In the genomic region with DNA sequence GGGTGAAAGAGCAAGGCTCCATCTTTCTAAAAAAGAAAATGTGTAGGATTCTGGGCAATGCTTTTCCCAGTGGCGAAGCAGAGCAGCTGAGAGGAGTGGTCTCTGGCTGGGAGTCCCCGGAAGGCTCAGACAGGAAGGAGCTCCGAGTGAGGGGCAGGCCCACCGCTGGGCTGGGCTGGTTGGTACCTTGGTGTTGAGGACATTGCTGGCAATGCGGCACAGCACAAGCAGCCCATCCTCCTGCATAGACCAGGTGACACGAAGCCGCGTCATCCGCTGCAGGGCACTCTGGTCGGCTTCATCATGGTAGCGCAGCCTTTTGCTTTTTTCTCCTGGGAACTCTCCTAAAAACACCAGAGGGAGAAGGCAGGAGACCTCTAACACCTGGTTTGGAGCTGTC, we compare ENCODE assay signal across 25 cellular contexts.
"Had no signal": no experiment of that assay in that cellular context is flagged by ENCODE, and none has a peak within 500 bp of the region (broad histone marks: within the 10 kb centered on the region; RNA-seq: fewer than 3 reads in every experiment).

No MANE protein-coding gene starts in this region.

- ATAC-seq: effector memory CD8-positive, alpha-beta T cell; esophagus mucosa; gastrocnemius medialis; heart right ventricle; left lung; left ventricle myocardium superior had no signal

- DNase-seq: colonic mucosa; cortex of kidney; effector CD8-positive, alpha-beta T cell; effector memory CD8-positive, alpha-beta T cell; endodermal cell; erythroblast; esophagus squamous epithelium; foreskin fibroblast; foreskin melanocyte; gastrocnemius medialis; glutamatergic neuron; heart right ventricle; hippocampal formation; kidney glomerular epithelial cell; left lung; left ventricle myocardium superior; mammary epithelial cell; mesendoderm; midbrain had no signal

- H3K27me3 ChIP-seq: colonic mucosa, esophagus squamous epithelium, gastrocnemius medialis, heart right ventricle, left lung had no signal

- H3K4me3 ChIP-seq: colonic mucosa, esophagus squamous epithelium, gastrocnemius medialis, heart right ventricle, left lung, lung had no signal

- FAIRE-seq: endometrium, islet of Langerhans, keratinocyte had no signal

- H3K9me3 ChIP-seq: colonic mucosa, esophagus squamous epithelium, gastrocnemius medialis, heart right ventricle, left lung had no signal

- H3K27ac ChIP-seq: colonic mucosa, epithelial cell of prostate, esophagus squamous epithelium, heart right ventricle, left lung had no signal

- H3K4me1 ChIP-seq: colonic mucosa, esophagus squamous epithelium, heart right ventricle, left lung had no signal
